ENCODE assay signal across 20 cellular contexts in the genomic region with DNA sequence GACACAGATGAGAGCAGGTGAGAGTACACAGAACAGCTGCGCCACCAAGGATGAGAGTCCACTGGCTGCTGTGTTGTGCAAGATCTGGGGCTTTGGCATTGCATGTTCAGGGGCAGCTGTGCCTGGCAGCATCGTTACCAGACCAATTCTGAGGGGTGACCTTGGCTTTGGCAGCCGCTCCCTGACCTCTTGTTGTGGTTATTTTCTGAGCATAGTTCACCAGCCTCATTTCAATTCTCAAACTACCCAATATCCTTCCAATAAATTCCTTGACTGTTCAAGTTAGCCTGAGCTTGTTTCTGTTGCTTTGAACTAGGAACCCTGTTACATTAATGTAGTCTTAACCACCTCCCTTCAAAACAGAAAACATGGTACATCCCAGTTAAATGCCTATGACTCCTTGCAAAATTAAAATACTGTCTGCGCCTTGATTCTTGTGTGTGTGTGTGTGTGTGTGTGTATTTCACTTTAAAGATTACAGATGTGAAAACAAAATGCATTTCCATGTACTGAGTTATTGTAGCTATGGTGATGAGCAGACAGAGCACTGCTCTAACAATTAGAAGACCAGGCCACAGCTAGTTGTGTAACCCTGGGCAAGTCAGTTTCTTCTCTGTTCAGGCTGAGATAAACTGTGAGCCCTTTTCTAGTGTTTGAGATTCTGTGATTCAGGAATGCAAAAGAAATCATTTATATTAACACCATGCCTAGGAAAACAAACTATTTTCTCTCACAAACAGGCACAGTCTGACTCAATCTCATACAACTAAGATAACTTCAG.
A peak's percentile ranks its signal among the peaks of the same experiment; 100 is the strongest.
DNase-seq lines count a peak whose midpoint lies in the region; ATAC-seq and TF ChIP-seq lines count a peak whose summit lies in the region.
"Had no signal": no experiment of that assay in that cellular context is flagged by ENCODE, and none has a peak within 500 bp of the region (broad histone marks: within the 10 kb centered on the region; RNA-seq: fewer than 3 reads in every experiment).

No MANE protein-coding gene starts in this region.

- no peaks in the 10 kb centered on the region for H3K9me3 Mint-ChIP-seq in T-cell
- no peaks in the 10 kb centered on the region for H3K9me3 Mint-ChIP-seq in stimulated activated memory B cell treated with anti-CD40 and anti-IgM and Interleukin-4, amounts not matched to agents 10 μg/mL and 1 μg/mL and 100 μg/mL, for 72 hours
- H3K9me3 Mint-ChIP-seq: natural killer cell treated with Interleukin-12 subunit alpha and Interleukin-12 subunit beta and Interleukin-15 and Interleukin-18, amount 100 ng/mL, for 72 hours; type B pancreatic cell had no signal

- H3K9me3 ChIP-seq in MG63 (no peaks in the 10 kb centered on the region), mucosa of descending colon (no peaks in the 10 kb centered on the region), HAP-1 (no peaks in the 10 kb centered on the region)
- H3K9me3 ChIP-seq: BLaER1 treated with 17β-estradiol and CSF1 and Interleukin-3, amounts not matched to agents 10 nM and 100 nM; colonic mucosa had no signal

- no peaks in the 10 kb centered on the region for H3K36me3 Mint-ChIP-seq in T-cell
- no peaks in the 10 kb centered on the region for H3K36me3 Mint-ChIP-seq in stimulated activated memory B cell treated with anti-CD40 and anti-IgM and Interleukin-4, amounts not matched to agents 10 μg/mL and 1 μg/mL and 100 μg/mL, for 72 hours
- H3K36me3 Mint-ChIP-seq: natural killer cell treated with Interleukin-12 subunit alpha and Interleukin-12 subunit beta and Interleukin-15 and Interleukin-18, amount 100 ng/mL, for 72 hours; type B pancreatic cell had no signal

- H3K27me3 ChIP-seq in MG63 (no peaks in the 10 kb centered on the region), HAP-1 (ENCODE audit: low read depth) (peaks cover 5% of the 10 kb centered on the region)
- H3K27me3 ChIP-seq: BLaER1 treated with 17β-estradiol and CSF1 and Interleukin-3, amounts not matched to agents 10 nM and 100 nM; colonic mucosa had no signal

- CTCF ChIA-PET in T-cell (lab: Charles Lee) = interaction anchor here (0.5 kb wide), 2 partner anchors 179 to 693 kb away, joined by 3 read pairs; no protein-coding TSS in a partner anchor

- intact Hi-C loops in mucosa of descending colon (cut with DNase I, micrococcal nuclease) = no loop called here

- H3K4me3 Mint-ChIP-seq in T-cell = no peak overlapping the region
- no peak overlapping the region for H3K4me3 Mint-ChIP-seq in stimulated activated memory B cell treated with anti-CD40 and anti-IgM and Interleukin-4, amounts not matched to agents 10 μg/mL and 1 μg/mL and 100 μg/mL, for 72 hours
- H3K4me3 Mint-ChIP-seq: activated T-cell treated with anti-CD3 and anti-CD28 coated beads, Interleukin-2, amount 50 U/mL, for 72 hours; natural killer cell treated with Interleukin-12 subunit alpha and Interleukin-12 subunit beta and Interleukin-15 and Interleukin-18, amount 100 ng/mL, for 72 hours; T-helper 17 cell; type B pancreatic cell had no signal

- peaks cover 34 to 40% of the 10 kb centered on the region in 2 donors for H3K27me3 Mint-ChIP-seq in T-cell
- peaks cover 24% of the 10 kb centered on the region for H3K27me3 Mint-ChIP-seq in stimulated activated memory B cell treated with anti-CD40 and anti-IgM and Interleukin-4, amounts not matched to agents 10 μg/mL and 1 μg/mL and 100 μg/mL, for 72 hours

- H3K36me3 ChIP-seq in MG63 (no peaks in the 10 kb centered on the region), mucosa of descending colon (ENCODE audit: low read depth) (no peaks in the 10 kb centered on the region), HAP-1 (replicated peaks) (no peaks in the 10 kb centered on the region)
- H3K36me3 ChIP-seq: BLaER1 treated with 17β-estradiol and CSF1 and Interleukin-3, amounts not matched to agents 10 nM and 100 nM; colonic mucosa had no signal

- in situ Hi-C loops in HAP-1 (cut with MboI; ENCODE audit: low sequenced_read_pairs) = no loop called here

- H3K4me3 ChIP-seq in MG63 (no peak overlapping the region), mucosa of descending colon (no peak overlapping the region), HAP-1 (no peak overlapping the region)
- H3K4me3 ChIP-seq: BLaER1 treated with 17β-estradiol and CSF1 and Interleukin-3, amounts not matched to agents 10 nM and 100 nM; colonic mucosa had no signal

- DNase-seq in MG63 = peak; percentile 7
- peak; percentile 58 for DNase-seq in NCI-H2196 (lab: John Stamatoyannopoulos, UW; ENCODE audit: unreplicated experiment)
- DNase-seq in amniotic epithelial cell (ENCODE audit: low read depth) = peak; percentile 64
- no peak for DNase-seq in mucosa of descending colon
- DNase-seq in T-cell = no peak
- no peak for DNase-seq in HAP-1 (ENCODE audit: low spot score in 2 of 2)
- no peak for DNase-seq in NCI-H226
- DNase-seq: activated CD4-positive, alpha-beta T cell treated with anti-CD3 and anti-CD28 coated beads, Interleukin-2, amount 50 U/mL, for 1 hour; activated T-cell treated with anti-CD3 and anti-CD28 coated beads, Interleukin-2, amount 50 U/mL, for 72 hours; colonic mucosa; erythroblast; hippocampal formation; Kasumi-1; NCI-H2081 treated with DMSO at 0.1 percent for 48 hours; stimulated activated CD4-positive, alpha-beta T cell treated with anti-CD3 and anti-CD28 coated beads, Interleukin-4, amount 100 ng/mL, for 24 hours; T-helper 17 cell had no signal

- POLR2A ChIA-PET in T-cell (lab: Charles Lee) = no interaction called here

- H3K4me1 ChIP-seq in mucosa of descending colon (ENCODE audit: low read depth) = peaks cover 4% of the 10 kb centered on the region
- no peaks in the 10 kb centered on the region for H3K4me1 ChIP-seq in HAP-1
- H3K4me1 ChIP-seq: colonic mucosa had no signal

- H3K4me1 Mint-ChIP-seq in T-cell = peaks cover 0 to 7% (median 0%) of the 10 kb centered on the region in 3 donors
- no peaks in the 10 kb centered on the region for H3K4me1 Mint-ChIP-seq in stimulated activated memory B cell treated with anti-CD40 and anti-IgM and Interleukin-4, amounts not matched to agents 10 μg/mL and 1 μg/mL and 100 μg/mL, for 72 hours

- ATAC-seq in mucosa of descending colon (peak; percentile 33), T-cell (replicated peaks in 1 of 4) (no peak)
- no peak for ATAC-seq in stimulated activated memory B cell treated with anti-CD40 and anti-IgM and Interleukin-4, amounts not matched to agents 10 μg/mL and 1 μg/mL and 100 μg/mL, for 72 hours
- ATAC-seq: activated T-cell treated with anti-CD3 and anti-CD28 coated beads, Interleukin-2, amount 50 U/mL, for 72 hours; natural killer cell treated with Interleukin-12 subunit alpha and Interleukin-12 subunit beta and Interleukin-15 and Interleukin-18, amount 100 ng/mL, for 72 hours; T-helper 17 cell had no signal

- H3K27ac Mint-ChIP-seq in T-cell = no peak overlapping the region
- H3K27ac Mint-ChIP-seq in stimulated activated memory B cell treated with anti-CD40 and anti-IgM and Interleukin-4, amounts not matched to agents 10 μg/mL and 1 μg/mL and 100 μg/mL, for 72 hours = no peak overlapping the region
- H3K27ac Mint-ChIP-seq: activated T-cell treated with anti-CD3 and anti-CD28 coated beads, Interleukin-2, amount 50 U/mL, for 72 hours; natural killer cell treated with Interleukin-12 subunit alpha and Interleukin-12 subunit beta and Interleukin-15 and Interleukin-18, amount 100 ng/mL, for 72 hours; T-helper 17 cell; type B pancreatic cell had no signal

- TF ChIP-seq CTCF in mucosa of descending colon (IDR thresholded peaks at IDR 0.05) = no peak

Comparison
In these comparisons a context has a peak if more than half of its experiments do, and no peak if none do; other contexts are left out.
1. DNase-seq: peak in MG63 (single experiment), NCI-H2196 (single experiment) and amniotic epithelial cell (single experiment); none in mucosa of descending colon (0 of 3), T-cell (0 of 34), HAP-1 (0 of 2) and NCI-H226 (single experiment).